ENCODE assay signal across 8 cellular contexts in genomic region chr15:57861039-57861638, GRCh38.
DNase-seq lines count a peak whose midpoint lies in the region; ATAC-seq and TF ChIP-seq lines count a peak whose summit lies in the region.

No MANE protein-coding gene starts in this region.

- H3K4me3 ChIP-seq in Jurkat, Clone E6-1 (ENCODE audit: low read length), result no peak overlapping the region
- H3K4me3 ChIP-seq in coronary artery, result no peak overlapping the region
- no peak overlapping the region for H3K4me3 ChIP-seq in lung
- no peak overlapping the region for H3K4me3 ChIP-seq in aorta (ENCODE audit: low read length in 2 of 2)

- H3K27me3 ChIP-seq in lung (ENCODE audit: control insufficient read depth, insufficient read depth) (no peaks in the 10 kb centered on the region), aorta (ENCODE audit: control insufficient read depth in 1 of 2, insufficient read depth in 2 of 2, low read length in 1 of 2) (no peaks in the 10 kb centered on the region)

- H3K27ac ChIP-seq in coronary artery (no peak overlapping the region), lung (ENCODE audit: low read depth in 1 of 2, low read length in 1 of 2) (no peak overlapping the region), aorta (ENCODE audit: low read depth in 1 of 2, low read length in 2 of 2) (no peak overlapping the region)

- H3K36me3 ChIP-seq in lung (ENCODE audit: control insufficient read depth in 2 of 2, insufficient read depth in 2 of 2, low read length in 2 of 2) (no peaks in the 10 kb centered on the region), aorta (ENCODE audit: control insufficient read depth in 1 of 2, insufficient read depth in 2 of 2, low read length in 1 of 2) (no peaks in the 10 kb centered on the region)

- intact Hi-C loops in aorta (cut with DNase I), result loop anchor here (1.0 to 10.0 kb wide), 7 partner anchors 106 to 300 kb away; partner anchors contain the start of gene ALDH1A2 (in 2 of the 2)

- DNase-seq in NCI-H510A treated with DMSO at 0.1 percent for 48 hours (lab: John Stamatoyannopoulos, UW), result peak; percentile 57
- no peak for DNase-seq in NCI-H510A (lab: John Stamatoyannopoulos, UW)
- peak; percentile 77 for DNase-seq in Jurkat, Clone E6-1 (ENCODE audit: low read depth, low spot score)
- peak; percentile 66 for DNase-seq in RPMI7951 (ENCODE audit: low read depth)
- DNase-seq in coronary artery (ENCODE audit: low spot score), result no peak
- no peak for DNase-seq in lung (ENCODE audit: low spot score)
- no peak for DNase-seq in aorta

- H3K4me1 ChIP-seq in lung (ENCODE audit: control insufficient read depth in 2 of 2, insufficient read depth in 2 of 2, low read length in 2 of 2), result no peaks in the 10 kb centered on the region
- no peaks in the 10 kb centered on the region for H3K4me1 ChIP-seq in aorta (ENCODE audit: control insufficient read depth in 1 of 2, insufficient read depth in 2 of 2, low read length in 2 of 2)

- WGBS in lung, 2 donors, result 19 to 21% methylated on average over 6 of the region's 6 CpGs
- WGBS in aorta, 2 donors, result 24 to 31% methylated on average over 6 of the region's 6 CpGs

- ATAC-seq in lung (ENCODE audit: insufficient read depth, low FRiP score), result no peak
- peak; percentile 71 for ATAC-seq in aorta (ENCODE audit: low FRiP score)
- no peak for ATAC-seq in HG03469 (IDR thresholded peaks at IDR 0.05; ENCODE audit: unreplicated experiment)

- H3K9me3 ChIP-seq in lung (ENCODE audit: control insufficient read depth in 2 of 2, insufficient read depth in 1 of 2, low read length in 1 of 2), result no peaks in the 10 kb centered on the region
- no peaks in the 10 kb centered on the region for H3K9me3 ChIP-seq in aorta (ENCODE audit: control insufficient read depth, low read length)

- TF ChIP-seq CTCF in coronary artery (IDR thresholded peaks at IDR 0.05) (peak; percentile 47), lung (IDR thresholded peaks at IDR 0.05; ENCODE audit: control extremely low read depth, extremely low read depth) (peak; percentile 59)

Comparison
In these comparisons a context has a peak if more than half of its experiments do, and no peak if none do; other contexts are left out.
1. DNase-seq: peak in NCI-H510A treated with DMSO at 0.1 percent for 48 hours (single experiment), Jurkat, Clone E6-1 (single experiment) and RPMI7951 (single experiment); none in NCI-H510A (single experiment), coronary artery (single experiment), lung (single experiment) and aorta (0 of 2).